14 cellular contexts compared by ENCODE assay signal in genomic region chr15:45169608-45170480, GRCh38. TPM values are rescaled to one million over a fixed set of nuclear protein-coding genes. Genes with fewer than 3 reads are reported as not detected.
DNase-seq lines count a peak whose midpoint lies in the region; ATAC-seq, FAIRE-seq and TF ChIP-seq lines count a peak whose summit lies in the region.
"Had no signal": no experiment of that assay in that cellular context is flagged by ENCODE, and none has a peak within 500 bp of the region (broad histone marks: within the 10 kb centered on the region; RNA-seq: fewer than 3 reads in every experiment).

No MANE protein-coding gene starts in this region.

- H3K27me3 ChIP-seq in H7 (ENCODE audit: control insufficient read depth, insufficient read depth, low read length) = no peaks in the 10 kb centered on the region
- H3K27me3 ChIP-seq: testis had no signal

- H3K9me3 Mint-ChIP-seq in T-cell (no peaks in the 10 kb centered on the region), naive B cell (no peaks in the 10 kb centered on the region)
- H3K9me3 Mint-ChIP-seq: activated naive CD8-positive, alpha-beta T cell treated with anti-CD3 and anti-CD28 coated beads, Interleukin-2, amount 10 ng/mL, durations not matched to agents 7 days and 5 days had no signal

- H3K4me3 ChIP-seq in H7 (ENCODE audit: insufficient read depth, low read depth, low read length) = no peak overlapping the region
- H3K4me3 ChIP-seq: testis had no signal

- H3K27me3 Mint-ChIP-seq in T-cell (no peaks in the 10 kb centered on the region), naive B cell (no peaks in the 10 kb centered on the region)
- H3K27me3 Mint-ChIP-seq: activated naive CD8-positive, alpha-beta T cell treated with anti-CD3 and anti-CD28 coated beads, Interleukin-2, amount 10 ng/mL, durations not matched to agents 7 days and 5 days had no signal

- no peaks in the 10 kb centered on the region; the same call in none of the 2 replicates for H3K36me3 ChIP-seq in H7 (replicated peaks; ENCODE audit: control insufficient read depth, insufficient read depth, low read length)

- ATAC-seq in T-cell (replicated peaks in 1 of 4) (no peak), naive B cell (ENCODE audit: low read depth in 2 of 2) (no peak), GM18907 (IDR thresholded peaks at IDR 0.05; ENCODE audit: unreplicated experiment) (no peak)

- CTCF ChIA-PET in T-cell (lab: Charles Lee) = interaction anchor here in 1 of 2 donors (0.6 to 1.8 kb wide), 3 partner anchors 31 to 84 kb away, joined by 3 to 5 read pairs (median 3); no protein-coding TSS in a partner anchor

- no peak for FAIRE-seq in GM12891 (lab: Jason Lieb, UNC)
- FAIRE-seq: TTC549 had no signal

- H3K36me3 Mint-ChIP-seq in T-cell = no peaks in the 10 kb centered on the region
- no peaks in the 10 kb centered on the region for H3K36me3 Mint-ChIP-seq in naive B cell
- H3K36me3 Mint-ChIP-seq: activated naive CD8-positive, alpha-beta T cell treated with anti-CD3 and anti-CD28 coated beads, Interleukin-2, amount 10 ng/mL, durations not matched to agents 7 days and 5 days had no signal

- POLR2A ChIA-PET in T-cell (lab: Charles Lee) = no interaction called here

- H3K4me3 Mint-ChIP-seq in T-cell (no peak overlapping the region), naive B cell (peak overlapping the region in 2 of 8 donors; percentile 25 to 79)
- H3K4me3 Mint-ChIP-seq: activated naive CD8-positive, alpha-beta T cell treated with anti-CD3 and anti-CD28 coated beads, Interleukin-2, amount 10 ng/mL, durations not matched to agents 7 days and 5 days had no signal

- H3K27ac Mint-ChIP-seq in T-cell (peak overlapping the region; percentile 52 to 64), naive B cell (peak overlapping the region; percentile 34 to 73 (median 53))
- H3K27ac Mint-ChIP-seq: activated naive CD8-positive, alpha-beta T cell treated with anti-CD3 and anti-CD28 coated beads, Interleukin-2, amount 10 ng/mL, durations not matched to agents 7 days and 5 days had no signal

- no peak for TF ChIP-seq POLR2A in GM12891 (IDR thresholded peaks at IDR 0.05; ENCODE audit: low read depth, low read length)

- peak; percentile 77 for DNase-seq in H7
- peak; percentile 68 for DNase-seq in NCI-H1092 treated with DMSO at 0.1 percent for 48 hours (lab: John Stamatoyannopoulos, UW)
- no peak for DNase-seq in T-cell
- no peak for DNase-seq in naive B cell
- no peak for DNase-seq in activated CD4-positive, alpha-beta T cell treated with anti-CD3 and anti-CD28 coated beads for 1 hour
- no peak for DNase-seq in GM12891 (ENCODE audit: insufficient read length, low spot score)
- DNase-seq in activated CD4-positive, CD25-positive, alpha-beta regulatory T cell treated with anti-CD3 and anti-CD28 coated beads, Interleukin-2, amount 50 U/mL, for 72 hours = no peak
- DNase-seq: activated naive CD8-positive, alpha-beta T cell treated with anti-CD3 and anti-CD28 coated beads, Interleukin-2, amount 10 ng/mL, durations not matched to agents 7 days and 5 days; KG1; midbrain; NCI-H2171 treated with DMSO at 0.1 percent for 48 hours; testis had no signal

- peaks cover 11 to 18% (median 17%) of the 10 kb centered on the region in 3 donors for H3K4me1 Mint-ChIP-seq in T-cell
- H3K4me1 Mint-ChIP-seq in naive B cell = peaks cover 10 to 38% (median 36%) of the 10 kb centered on the region in 3 donors

TF ChIP-seq in GM12891, 5 proteins besides CTCF, POLR2A, EP300 and RAD21:
- no peak for TF ChIP-seq POLR2AphosphoS5 (IDR thresholded peaks at IDR 0.05; ENCODE audit: low read depth, low read length)
- no peak for TF ChIP-seq TAF1 (IDR thresholded peaks at IDR 0.05; ENCODE audit: low read depth, low read length)
- no peak for TF ChIP-seq PAX5 (IDR thresholded peaks at IDR 0.05; ENCODE audit: insufficient read depth, low read length, severe bottlenecking)
- no peak for TF ChIP-seq POU2F2 (IDR thresholded peaks at IDR 0.05; ENCODE audit: low read depth, low read length)
- no peak for TF ChIP-seq SPI1 (IDR thresholded peaks at IDR 0.05; ENCODE audit: low read depth, low read length)

RNA-seq across cellular contexts. Expression of gene SHF, which starts 17.9 kb away (rescaled TPM):
- total RNA-seq in H7 (2014; rRNA removed; shearing (Covaris generic)) = 40.0 and 56.4 TPM in 2 replicates
- total RNA-seq in T-cell = 1 to 10 TPM; 5.1 to 6.5 (median 5.6) TPM
- 1 to 10 TPM in 4 of 6 donors, under 1 TPM in 2; 0.77 to 3.2 (median 1.8) TPM for polyA plus RNA-seq in naive B cell (ENCODE audit: low read depth in 6 of 6)
- 12.8 TPM for polyA plus RNA-seq in GM12891 (2012; ENCODE audit: low read depth, missing spikeins)

RNA-seq across cellular contexts. Expression of gene DUOX1, which starts 40.0 kb away (rescaled TPM):
- 0.24 and 0.37 TPM in 2 replicates for total RNA-seq in H7 (2014; rRNA removed; shearing (Covaris generic))
- under 1 TPM in 4 of 5 donors, not detected in 1; 0.21 to 0.67 (median 0.34) TPM for total RNA-seq in T-cell
- 1 to 10 TPM in 3 of 6 donors, under 1 TPM in 3; 0.29 to 4.2 (median 1.3) TPM for polyA plus RNA-seq in naive B cell (ENCODE audit: low read depth in 6 of 6)
- polyA plus RNA-seq in GM12891 (2012; ENCODE audit: low read depth, missing spikeins) = 0.62 TPM
- total RNA-seq: activated naive CD8-positive, alpha-beta T cell treated with anti-CD3 and anti-CD28 coated beads, Interleukin-2, amount 10 ng/mL, durations not matched to agents 7 days and 5 days had no signal

RNA-seq across cellular contexts. Expression of gene DUOXA1, which starts 40.2 kb away (rescaled TPM):
- total RNA-seq in H7 (2014; rRNA removed; shearing (Covaris generic)) = 0.07 TPM in 1 of 2 replicates, not detected in the other
- total RNA-seq in T-cell = 1 to 10 TPM in 2 of 5 donors, under 1 TPM in 3; 0.40 to 1.6 (median 0.91) TPM
- not detected for polyA plus RNA-seq in naive B cell (ENCODE audit: low read depth in 6 of 6)
- not detected for polyA plus RNA-seq in GM12891 (2012; ENCODE audit: low read depth, missing spikeins)

RNA-seq across cellular contexts. Expression of gene DUOXA2, which starts 55.7 kb away (rescaled TPM):
- not detected in 2 replicates for total RNA-seq in H7 (2014; rRNA removed; shearing (Covaris generic))
- total RNA-seq in T-cell = not detected
- polyA plus RNA-seq in naive B cell (ENCODE audit: low read depth in 6 of 6) = not detected
- not detected for polyA plus RNA-seq in GM12891 (2012; ENCODE audit: low read depth, missing spikeins)
- total RNA-seq: activated naive CD8-positive, alpha-beta T cell treated with anti-CD3 and anti-CD28 coated beads, Interleukin-2, amount 10 ng/mL, durations not matched to agents 7 days and 5 days had no signal

RNA-seq across cellular contexts. Expression of gene DUOX2, which starts 55.9 kb away (rescaled TPM):
- total RNA-seq in H7 (2014; rRNA removed; shearing (Covaris generic)) = 0.15 TPM in 1 of 2 replicates, not detected in the other
- total RNA-seq in T-cell = under 1 TPM in 3 of 5 donors, not detected in 2; 0.10 to 0.16 (median 0.12) TPM
- polyA plus RNA-seq in naive B cell (ENCODE audit: low read depth in 6 of 6) = under 1 TPM in 1 of 6 donors, not detected in 5; 0.08 TPM
- 0.04 TPM for polyA plus RNA-seq in GM12891 (2012; ENCODE audit: low read depth, missing spikeins)
- total RNA-seq: activated naive CD8-positive, alpha-beta T cell treated with anti-CD3 and anti-CD28 coated beads, Interleukin-2, amount 10 ng/mL, durations not matched to agents 7 days and 5 days had no signal

Comparison
In these comparisons a context has a peak if more than half of its experiments do, and no peak if none do; other contexts are left out.
1. DNase-seq: peak in H7 (single experiment) and NCI-H1092 treated with DMSO at 0.1 percent for 48 hours (single experiment); none in T-cell (0 of 34), naive B cell (single experiment), activated CD4-positive, alpha-beta T cell treated with anti-CD3 and anti-CD28 coated beads for 1 hour (single experiment), GM12891 (single experiment) and activated CD4-positive, CD25-positive, alpha-beta regulatory T cell treated with anti-CD3 and anti-CD28 coated beads, Interleukin-2, amount 50 U/mL, for 72 hours (single experiment).